ENCODE assay signal across 18 cellular contexts in the genomic region with DNA sequence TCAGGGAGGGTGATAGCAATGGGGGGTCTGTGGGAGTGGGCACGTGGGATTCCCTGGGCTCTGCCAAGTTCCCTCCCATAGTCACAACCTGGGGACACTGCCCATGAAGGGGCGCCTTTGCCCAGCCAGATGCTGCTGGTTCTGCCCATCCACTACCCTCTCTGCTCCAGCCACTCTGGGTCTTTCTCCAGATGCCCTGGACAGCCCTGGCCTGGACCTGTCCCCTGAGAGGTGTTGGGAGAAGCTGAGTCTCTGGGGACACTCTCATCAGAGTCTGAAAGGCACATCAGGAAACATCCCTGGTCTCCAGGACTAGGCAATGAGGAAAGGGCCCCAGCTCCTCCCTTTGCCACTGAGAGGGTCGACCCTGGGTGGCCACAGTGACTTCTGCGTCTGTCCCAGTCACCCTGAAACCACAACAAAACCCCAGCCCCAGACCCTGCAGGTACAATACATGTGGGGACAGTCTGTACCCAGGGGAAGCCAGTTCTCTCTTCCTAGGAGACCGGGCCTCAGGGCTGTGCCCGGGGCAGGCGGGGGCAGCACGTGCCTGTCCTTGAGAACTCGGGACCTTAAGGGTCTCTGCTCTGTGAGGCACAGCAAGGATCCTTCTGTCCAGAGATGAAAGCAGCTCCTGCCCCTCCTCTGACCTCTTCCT. TPM values are rescaled to one million over a fixed set of nuclear protein-coding genes. Genes with fewer than 3 reads are reported as not detected.
DNase-seq lines count a peak whose midpoint lies in the region; ATAC-seq and TF ChIP-seq lines count a peak whose summit lies in the region.
"Had no signal": no experiment of that assay in that cellular context is flagged by ENCODE, and none has a peak within 500 bp of the region (broad histone marks: within the 10 kb centered on the region; RNA-seq: fewer than 3 reads in every experiment).

No MANE protein-coding gene starts in this region.

- DNase-seq in activated effector memory CD4-positive, alpha-beta T cell treated with anti-CD3 and anti-CD28 coated beads, Interleukin-2, amount 50 U/mL, for 16 hours = peak; percentile 42
- DNase-seq in activated effector memory CD4-positive, alpha-beta T cell treated with Interleukin-2 at 50 U/mL for 16 hours = no peak
- peak; percentile 30 for DNase-seq in activated CD8-positive, alpha-beta memory T cell treated with anti-CD3 and anti-CD28 coated beads, Interleukin-2, amount 50 U/mL, for 48 hours
- peak; percentile 48 for DNase-seq in upper lobe of right lung
- DNase-seq in activated gamma-delta T cell treated with Interleukin-2 at 50 U/mL for 16 hours = no peak
- no peak for DNase-seq in stimulated activated CD4-positive, alpha-beta T cell treated with anti-CD3 and anti-CD28 coated beads, Interleukin-12 subunit alpha, Interleukin-12 subunit beta, amount 100 ng/mL, for 4 hours
- DNase-seq: CD8-positive, alpha-beta memory T cell; DMS79; MM.1S; NCI-H1092 treated with DMSO at 0.1 percent for 48 hours; NCI-H2081 treated with DMSO at 0.1 percent for 48 hours; NCI-H510A treated with DMSO at 0.1 percent for 48 hours; NCI-H82; PC-9 had no signal

- H3K4me3 ChIP-seq in mucosa of rectum (ENCODE audit: low read length in 2 of 2) = no peak overlapping the region
- H3K4me3 ChIP-seq in upper lobe of right lung = no peak overlapping the region
- H3K4me3 ChIP-seq: BLaER1 treated with 17β-estradiol and CSF1 and Interleukin-3, amounts not matched to agents 10 nM and 100 nM; PC-9 had no signal

- H3K27ac ChIP-seq in mucosa of rectum (ENCODE audit: low read depth in 2 of 2, low read length in 2 of 2) (peak overlapping the region; percentile 60 to 61), upper lobe of right lung (no peak overlapping the region)
- H3K27ac ChIP-seq: PC-9 had no signal

- H3K9ac ChIP-seq in mucosa of rectum (ENCODE audit: low read depth in 1 of 2, low read length in 2 of 2) = no peak overlapping the region
- H3K9ac ChIP-seq: BLaER1 treated with 17β-estradiol and CSF1 and Interleukin-3, amounts not matched to agents 10 nM and 100 nM had no signal

- peaks cover 0 to 4% of the 10 kb centered on the region in 2 donors for H3K27me3 ChIP-seq in mucosa of rectum (ENCODE audit: control insufficient read depth in 2 of 2, insufficient read depth in 2 of 2, low read length in 2 of 2)
- H3K27me3 ChIP-seq in upper lobe of right lung = no peaks in the 10 kb centered on the region

- H3K36me3 ChIP-seq in mucosa of rectum (ENCODE audit: control insufficient read depth in 2 of 2, insufficient read depth in 2 of 2, low read length in 2 of 2) (no peaks in the 10 kb centered on the region), upper lobe of right lung (no peaks in the 10 kb centered on the region)
- H3K36me3 ChIP-seq: BLaER1 treated with 17β-estradiol and CSF1 and Interleukin-3, amounts not matched to agents 10 nM and 100 nM had no signal

- H3K9me3 ChIP-seq in mucosa of rectum (ENCODE audit: control insufficient read depth in 2 of 2, low read length in 2 of 2) (no peaks in the 10 kb centered on the region), upper lobe of right lung (no peaks in the 10 kb centered on the region)

- TF ChIP-seq CTCF in upper lobe of right lung (IDR thresholded peaks at IDR 0.05) = no peak

- peaks cover 12 to 36% of the 10 kb centered on the region in 2 donors for H3K4me1 ChIP-seq in mucosa of rectum (ENCODE audit: control insufficient read depth in 2 of 2, insufficient read depth in 2 of 2, low read length in 2 of 2)
- no peaks in the 10 kb centered on the region for H3K4me1 ChIP-seq in upper lobe of right lung

- ATAC-seq in upper lobe of right lung (no peak), HG03442 (IDR thresholded peaks at IDR 0.05; ENCODE audit: unreplicated experiment) (no peak)

- intact Hi-C loops in upper lobe of right lung (cut with DNase I) = no loop called here

RNA-seq across cellular contexts. Expression of a gene that starts 9.3 kb away (rescaled TPM):
- total RNA-seq in upper lobe of right lung = not detected
- total RNA-seq: A172; CD8-positive, alpha-beta memory T cell; PC-9 had no signal

RNA-seq across cellular contexts. Expression of a gene that starts 11.1 kb away (rescaled TPM):
- total RNA-seq in upper lobe of right lung = 35.0 TPM
- total RNA-seq: A172; CD8-positive, alpha-beta memory T cell had no signal

RNA-seq across cellular contexts. Expression of a gene that starts 58.0 kb away (rescaled TPM):
- total RNA-seq in upper lobe of right lung = 732 TPM
- total RNA-seq: A172; CD8-positive, alpha-beta memory T cell had no signal

Comparison
In these comparisons a context has a peak if more than half of its experiments do, and no peak if none do; other contexts are left out.
1. DNase-seq: peak in activated effector memory CD4-positive, alpha-beta T cell treated with anti-CD3 and anti-CD28 coated beads, Interleukin-2, amount 50 U/mL, for 16 hours (single experiment), activated CD8-positive, alpha-beta memory T cell treated with anti-CD3 and anti-CD28 coated beads, Interleukin-2, amount 50 U/mL, for 48 hours (single experiment) and upper lobe of right lung (single experiment); none in activated effector memory CD4-positive, alpha-beta T cell treated with Interleukin-2 at 50 U/mL for 16 hours (single experiment), activated gamma-delta T cell treated with Interleukin-2 at 50 U/mL for 16 hours (single experiment) and stimulated activated CD4-positive, alpha-beta T cell treated with anti-CD3 and anti-CD28 coated beads, Interleukin-12 subunit alpha, Interleukin-12 subunit beta, amount 100 ng/mL, for 4 hours (single experiment).